12 cellular contexts compared by ENCODE assay signal in the genomic region with DNA sequence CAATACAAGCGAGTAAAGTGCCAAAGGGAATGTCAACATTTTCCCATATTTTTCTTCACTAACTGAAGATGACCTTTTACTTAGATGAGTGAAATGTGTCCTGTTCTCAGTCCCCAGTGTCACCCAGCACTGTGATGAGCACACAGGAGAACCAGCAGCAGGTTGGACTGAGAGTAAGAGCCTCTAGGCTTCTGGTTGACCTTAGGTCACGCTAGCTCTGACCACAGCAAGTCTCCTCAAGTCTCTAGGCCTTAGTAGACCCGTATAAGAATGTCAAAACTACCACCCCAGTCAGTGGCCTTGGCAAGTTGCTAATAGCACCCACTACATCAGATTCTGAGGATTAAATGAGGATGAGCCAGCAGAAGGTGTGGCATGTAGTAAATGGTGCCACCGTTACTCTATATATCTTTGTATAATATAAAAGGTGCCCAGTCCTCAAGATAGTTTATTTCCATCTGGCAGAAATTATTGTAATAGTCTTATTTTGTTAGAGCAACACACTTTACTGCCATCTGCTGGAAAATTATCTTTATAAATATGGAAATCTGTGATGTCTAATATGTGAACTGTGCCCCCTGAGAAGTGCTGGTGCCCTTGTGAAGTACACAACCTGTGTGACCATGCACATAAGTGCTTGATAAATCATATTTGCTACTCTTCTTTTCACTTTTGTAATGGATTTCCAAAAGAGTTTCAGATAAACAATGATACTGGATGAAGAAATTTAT.
DNase-seq lines count a peak whose midpoint lies in the region; ATAC-seq, FAIRE-seq and TF ChIP-seq lines count a peak whose summit lies in the region.
"Had no signal": no experiment of that assay in that cellular context is flagged by ENCODE, and none has a peak within 500 bp of the region (broad histone marks: within the 10 kb centered on the region; RNA-seq: fewer than 3 reads in every experiment).

No MANE protein-coding gene starts in this region.

- ATAC-seq in GM18861 (IDR thresholded peaks at IDR 0.05; ENCODE audit: unreplicated experiment) = no peak

- no peak overlapping the region for H3K4me3 ChIP-seq in fibroblast of mammary gland (ENCODE audit: control insufficient read depth, low read depth, low read length)
- H3K4me3 ChIP-seq: spleen had no signal

- peak; percentile 26 for TF ChIP-seq CTCF in fibroblast of mammary gland (conservative IDR thresholded peaks at IDR 0.05; ENCODE audit: control insufficient read depth, insufficient read depth, low read depth, low read length)

- DNase-seq in AML-193 (lab: John Stamatoyannopoulos, UW) (peak; percentile 17 to 34), GM12892 (ENCODE audit: insufficient read length) (no peak), RPMI7951 (ENCODE audit: low read depth) (peak; percentile 26), fibroblast of mammary gland (ENCODE audit: low read depth) (peak; percentile 42), posterior vena cava (ENCODE audit: low spot score) (no peak), DMS114 treated with DMSO at 0.1 percent for 48 hours (lab: John Stamatoyannopoulos, UW; ENCODE audit: unreplicated experiment) (no peak)
- DNase-seq in activated CD4-positive, alpha-beta T cell treated with anti-CD3 and anti-CD28 coated beads, Interleukin-2, amount 50 U/mL, for 48 hours = no peak
- DNase-seq: activated CD4-positive, alpha-beta memory T cell treated with anti-CD3 and anti-CD28 coated beads, Interleukin-2, amount 10 ng/mL, durations not matched to agents 7 days and 5 days; cortex of kidney; spleen; substantia nigra had no signal

- no peak for TF ChIP-seq POLR2A in GM12892 (IDR thresholded peaks at IDR 0.05; ENCODE audit: low read depth, low read length)

- FAIRE-seq in GM12892 (lab: Jason Lieb, UNC) = peak; percentile 42

- intact Hi-C loops in posterior vena cava (cut with DNase I) = no loop called here

Comparison
In these comparisons a context has a peak if more than half of its experiments do, and no peak if none do; other contexts are left out.
1. DNase-seq: peak in AML-193 (2 of 2), RPMI7951 (single experiment) and fibroblast of mammary gland (single experiment); none in GM12892 (single experiment), posterior vena cava (single experiment), activated CD4-positive, alpha-beta T cell treated with anti-CD3 and anti-CD28 coated beads, Interleukin-2, amount 50 U/mL, for 48 hours (0 of 2) and DMS114 treated with DMSO at 0.1 percent for 48 hours (single experiment).